ENCODE assay signal across 8 cellular contexts in the genomic region with DNA sequence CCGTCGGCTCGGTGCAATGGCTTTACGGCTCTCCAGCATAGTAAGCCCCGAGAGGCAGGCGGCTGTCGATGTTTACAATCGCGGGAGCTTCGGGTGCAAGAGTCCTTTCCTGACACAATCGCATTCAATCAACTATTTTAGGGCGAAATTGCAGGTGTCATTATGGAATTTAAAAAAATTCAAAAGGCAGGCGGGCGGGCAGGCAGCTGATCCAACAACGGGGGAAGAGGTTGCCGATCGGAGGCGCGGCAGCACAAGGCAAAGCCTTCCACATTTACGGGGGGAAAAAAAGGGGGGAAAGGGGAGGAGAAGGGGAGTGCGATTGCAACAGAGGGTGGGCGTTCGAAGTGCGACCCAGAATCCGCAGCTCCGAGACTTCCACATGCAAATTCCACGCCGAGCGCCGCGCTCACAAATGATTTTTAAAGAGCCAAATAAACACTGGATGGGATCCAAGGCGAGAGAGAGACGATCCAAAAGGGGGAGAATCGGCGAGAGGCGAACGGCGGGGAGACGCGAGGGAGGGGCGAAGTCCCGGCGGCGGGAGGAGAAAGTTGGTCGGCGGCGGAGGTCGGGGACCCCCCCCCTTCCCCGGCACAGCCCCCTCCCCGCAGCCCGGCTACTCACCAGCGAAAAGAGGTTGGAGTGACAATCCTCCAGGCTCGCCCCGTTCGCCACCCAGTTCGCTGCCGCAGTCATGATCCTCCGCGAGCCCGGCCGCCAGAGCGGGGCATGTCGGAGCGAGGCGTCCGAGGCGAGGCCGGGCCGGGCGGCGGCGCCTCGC. TPM values are rescaled to one million over a fixed set of nuclear protein-coding genes. Genes with fewer than 3 reads are reported as not detected.
DNase-seq lines count a peak whose midpoint lies in the region; ATAC-seq and TF ChIP-seq lines count a peak whose summit lies in the region.

No MANE protein-coding gene starts in this region.

- intact Hi-C loops in A673 (cut with micrococcal nuclease; ENCODE audit: unreplicated experiment) (loop anchor here (1.0 to 5.0 kb wide), 5 partner anchors 134 to 326 kb away; no protein-coding TSS in a partner anchor), lower lobe of right lung (cut with DNase I) (no loop called here)

- DNase-seq in A673 (ENCODE audit: low spot score) (peak; percentile 79), NCI-H460 (ENCODE audit: extremely low read depth, low read depth) (peak; percentile 46), lower lobe of right lung (peak; percentile 86)
- peak; percentile 76 for DNase-seq in activated CD8-positive, alpha-beta T cell treated with anti-CD3 and anti-CD28 coated beads, Interleukin-2, amount 10 ng/mL, durations not matched to agents 7 days and 5 days
- DNase-seq in effector CD4-positive, alpha-beta T cell = peak; percentile 64
- DNase-seq in stimulated activated CD4-positive, alpha-beta T cell treated with anti-CD3 and anti-CD28 coated beads, TNF-alpha, amount 100 ng/mL, for 4 hours (ENCODE audit: low read depth in 3 of 3) = peak; percentile 26 to 39 (median 36)

- peaks cover 6% of the 10 kb centered on the region for H3K36me3 Mint-ChIP-seq in activated CD8-positive, alpha-beta T cell treated with anti-CD3 and anti-CD28 coated beads, Interleukin-2, amount 10 ng/mL, durations not matched to agents 7 days and 5 days (ENCODE audit: low read depth)

- H3K4me3 ChIP-seq in A673 (ENCODE audit: low read depth, low read length, poor library complexity, severe bottlenecking) (peak overlapping the region; percentile 67), lower lobe of right lung (peak overlapping the region; percentile 79)

- H3K27ac Mint-ChIP-seq in activated CD8-positive, alpha-beta T cell treated with anti-CD3 and anti-CD28 coated beads, Interleukin-2, amount 10 ng/mL, durations not matched to agents 7 days and 5 days = peak overlapping the region; percentile 85

- BruUV-seq in A673 (replicated peaks; lab: Mats Ljungman, UMichigan) = no TSS peak

- no peaks in the 10 kb centered on the region for H3K36me3 ChIP-seq in A673 (ENCODE audit: insufficient read depth, low read length, poor library complexity, severe bottlenecking)
- no peaks in the 10 kb centered on the region for H3K36me3 ChIP-seq in lower lobe of right lung

- TF ChIP-seq CTCF in A673 (conservative IDR thresholded peaks at IDR 0.05; ENCODE audit: low read depth, low read length) (0 out of 2 replicates have a peak, but pooled peaks have one; percentile 6), lower lobe of right lung (IDR thresholded peaks at IDR 0.05) (no peak)

- peak overlapping the region; percentile 95 for H3K4me3 Mint-ChIP-seq in activated CD8-positive, alpha-beta T cell treated with anti-CD3 and anti-CD28 coated beads, Interleukin-2, amount 10 ng/mL, durations not matched to agents 7 days and 5 days

- H3K27me3 ChIP-seq in A673 (replicated peaks; ENCODE audit: insufficient read depth, low read depth, low read length, poor library complexity) (no peaks in the 10 kb centered on the region), lower lobe of right lung (ENCODE audit: low read depth) (no peaks in the 10 kb centered on the region)

- no peaks in the 10 kb centered on the region for H3K9me3 ChIP-seq in A673 (ENCODE audit: low read depth, low read length, poor library complexity, severe bottlenecking)
- H3K9me3 ChIP-seq in lower lobe of right lung = no peaks in the 10 kb centered on the region

- CTCF ChIA-PET in A673 (lab: Charles Lee) = interaction anchor here (0.6 to 0.8 kb wide), 3 partner anchors 19 to 277 kb away, joined by 3 to 9 read pairs (median 3); no protein-coding TSS in a partner anchor
- CTCF ChIA-PET in activated CD8-positive, alpha-beta T cell treated with anti-CD3 and anti-CD28 coated beads, Interleukin-2, amount 10 ng/mL, durations not matched to agents 7 days and 5 days (lab: Charles Lee) = interaction anchor here (0.6 to 1.8 kb wide), 14 partner anchors 9 to 428 kb away, joined by 3 to 8 read pairs (median 3); a partner anchor contains a TSS

- peaks cover 32% of the 10 kb centered on the region for H3K4me1 Mint-ChIP-seq in activated CD8-positive, alpha-beta T cell treated with anti-CD3 and anti-CD28 coated beads, Interleukin-2, amount 10 ng/mL, durations not matched to agents 7 days and 5 days (ENCODE audit: low read depth)

- H3K27me3 Mint-ChIP-seq in activated CD8-positive, alpha-beta T cell treated with anti-CD3 and anti-CD28 coated beads, Interleukin-2, amount 10 ng/mL, durations not matched to agents 7 days and 5 days (ENCODE audit: low read depth) = no peaks in the 10 kb centered on the region

- H3K9me3 Mint-ChIP-seq in activated CD8-positive, alpha-beta T cell treated with anti-CD3 and anti-CD28 coated beads, Interleukin-2, amount 10 ng/mL, durations not matched to agents 7 days and 5 days (ENCODE audit: insufficient read depth) = no peaks in the 10 kb centered on the region

- peaks cover 24% of the 10 kb centered on the region for H3K4me1 ChIP-seq in A673 (ENCODE audit: insufficient read depth, low read length, poor library complexity, severe bottlenecking)
- peaks cover 38% of the 10 kb centered on the region for H3K4me1 ChIP-seq in lower lobe of right lung

- ATAC-seq in GM18858 (IDR thresholded peaks at IDR 0.05; ENCODE audit: unreplicated experiment) (peak; percentile 30), HG03139 (IDR thresholded peaks at IDR 0.05; ENCODE audit: unreplicated experiment) (peak; percentile 37), lower lobe of right lung (peak; percentile 64 to 66)
- peak; percentile 43 for ATAC-seq in activated CD8-positive, alpha-beta T cell treated with anti-CD3 and anti-CD28 coated beads, Interleukin-2, amount 10 ng/mL, durations not matched to agents 7 days and 5 days

- peak overlapping the region; percentile 82 for H3K27ac ChIP-seq in A673 (ENCODE audit: low read depth, low read length, poor library complexity, severe bottlenecking)
- peak overlapping the region; percentile 93 for H3K27ac ChIP-seq in lower lobe of right lung

- POLR2A ChIA-PET in A673 (lab: Charles Lee; ENCODE audit: low non-redundant PET) = no interaction called here
- POLR2A ChIA-PET in activated CD8-positive, alpha-beta T cell treated with anti-CD3 and anti-CD28 coated beads, Interleukin-2, amount 10 ng/mL, durations not matched to agents 7 days and 5 days (lab: Charles Lee) = interaction anchor here (0.6 to 1.6 kb wide), 10 partner anchors 10 to 283 kb away, joined by 3 to 6 read pairs (median 4); a partner anchor contains a TSS

RNA-seq across cellular contexts. Expression of a gene that starts 0.9 kb away (rescaled TPM):
- 88.0 and 94.1 TPM in 2 replicates for total RNA-seq in A673 (2021)
- 30.9 and 32.1 TPM in 2 replicates for total RNA-seq in NCI-H460 (2014; rRNA removed; shearing (Covaris generic))
- 5.9 and 15.9 TPM in 2 replicates for polyA plus RNA-seq in NCI-H460 (2014; cell fraction: nucleus; rRNA removed)
- 10 to 100 TPM; 74.7 to 76.9 TPM for total RNA-seq in activated CD8-positive, alpha-beta T cell treated with anti-CD3 and anti-CD28 coated beads, Interleukin-2, amount 10 ng/mL, durations not matched to agents 7 days and 5 days
- 148 TPM for total RNA-seq in lower lobe of right lung

Comparison
In these comparisons a context has a peak if more than half of its experiments do, and no peak if none do; other contexts are left out.
1. Peak in every context shown above with its lines: DNase-seq, ATAC-seq, H3K4me3 ChIP-seq and H3K27ac ChIP-seq.
2. DNase-seq: peak in every context shown above with its lines; median percentile 86 in lower lobe of right lung; 79 in A673; 76 in activated CD8-positive, alpha-beta T cell treated with anti-CD3 and anti-CD28 coated beads, Interleukin-2, amount 10 ng/mL, durations not matched to agents 7 days and 5 days; 64 in effector CD4-positive, alpha-beta T cell; 46 in NCI-H460; 36 in stimulated activated CD4-positive, alpha-beta T cell treated with anti-CD3 and anti-CD28 coated beads, TNF-alpha, amount 100 ng/mL, for 4 hours.